Comparison of ENCODE assay signal across 25 cellular contexts in the genomic region with DNA sequence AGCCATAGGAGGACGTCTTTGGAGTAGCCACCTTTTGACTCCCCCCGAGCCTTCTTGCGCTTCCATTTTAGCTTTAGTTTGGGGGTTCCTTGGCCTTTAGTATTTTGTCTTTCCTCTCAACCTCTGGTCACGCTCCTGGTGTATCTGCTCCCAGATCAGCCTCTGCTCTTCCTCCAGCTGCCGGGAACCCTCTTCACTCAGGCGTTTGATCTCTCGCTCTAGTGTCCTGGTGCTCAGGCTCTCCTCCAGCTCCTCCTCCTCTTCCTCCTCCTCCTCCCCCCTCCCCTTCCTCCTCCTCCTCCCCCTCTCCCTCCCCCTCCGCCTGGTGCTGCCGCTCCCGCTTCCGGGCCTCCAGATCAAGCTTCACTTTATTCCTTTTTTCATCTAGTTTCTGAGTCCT.
"Had no signal": no experiment of that assay in that cellular context is flagged by ENCODE, and none has a peak within 500 bp of the region (broad histone marks: within the 10 kb centered on the region; RNA-seq: fewer than 3 reads in every experiment).

No MANE protein-coding gene starts in this region.

- H3K36me3 ChIP-seq: left ventricle myocardium inferior, pancreas, prostate gland, tibial nerve, vagina had no signal

- H3K9me3 Mint-ChIP-seq: nephron progenitor cell; stimulated activated naive CD8-positive, alpha-beta T cell treated with anti-CD3 and anti-CD28 coated beads, Interleukin-15, Interleukin-2, amounts not matched to agents 100 ng/mL and 50 ng/mL, for 24 hours; type B pancreatic cell had no signal

- H3K4me3 ChIP-seq: left ventricle myocardium inferior, lung, pancreas, prostate gland, skin epidermis, tibial nerve, vagina had no signal

- ATAC-seq: left colon; natural killer cell; pancreas; right cardiac atrium; sciatic nerve; stimulated activated naive B cell treated with anti-CD40 and anti-IgM and Interleukin-4, amounts not matched to agents 10 μg/mL and 1 μg/mL and 100 μg/mL, for 72 hours had no signal

- H3K4me1 ChIP-seq: left ventricle myocardium inferior, pancreas, prostate gland, tibial nerve, vagina had no signal

- H3K27me3 Mint-ChIP-seq: naive B cell; stimulated activated naive B cell treated with anti-CD40 and anti-IgM and Interleukin-4, amounts not matched to agents 10 μg/mL and 1 μg/mL and 100 μg/mL, for 72 hours; stimulated activated naive CD8-positive, alpha-beta T cell treated with anti-CD3 and anti-CD28 coated beads, Interleukin-15, Interleukin-2, amounts not matched to agents 100 ng/mL and 50 ng/mL, for 24 hours; type B pancreatic cell had no signal

- H3K27ac ChIP-seq: left ventricle myocardium inferior, pancreas, prostate gland, skin epidermis, tibial nerve, vagina had no signal

- H3K4me3 Mint-ChIP-seq: mesothelial cell of epicardium; natural killer cell; nephron progenitor cell; stimulated activated naive B cell treated with anti-CD40 and anti-IgM and Interleukin-4, amounts not matched to agents 10 μg/mL and 1 μg/mL and 100 μg/mL, for 72 hours; stimulated activated naive CD8-positive, alpha-beta T cell treated with anti-CD3 and anti-CD28 coated beads, Interleukin-15, Interleukin-2, amounts not matched to agents 100 ng/mL and 50 ng/mL, for 24 hours; type B pancreatic cell had no signal

- DNase-seq: hippocampal formation; left colon; left ventricle myocardium inferior; naive B cell; natural killer cell; nephron progenitor cell; nucleus accumbens; retina; stimulated activated CD4-positive, alpha-beta T cell treated with anti-CD3 and anti-CD28 coated beads, Interleukin-12 subunit alpha, Interleukin-12 subunit beta, amount 100 ng/mL, for 4 hours; stimulated activated CD4-positive, alpha-beta T cell treated with anti-CD3 and anti-CD28 coated beads, Interleukin-15, amount 100 ng/mL, for 24 hours; stimulated activated CD4-positive, alpha-beta T cell treated with anti-CD3 and anti-CD28 coated beads, Interleukin-2, amount 100 ng/mL, for 24 hours; stimulated activated CD4-positive, alpha-beta T cell treated with anti-CD3 and anti-CD28 coated beads, Interleukin-4, amount 100 ng/mL, for 1 hour; stimulated activated naive B cell treated with anti-CD40 and anti-IgM and Interleukin-4, amounts not matched to agents 10 μg/mL and 1 μg/mL and 100 μg/mL, for 72 hours had no signal

- H3K36me3 Mint-ChIP-seq: mesothelial cell of epicardium; naive B cell; natural killer cell; stimulated activated naive B cell treated with anti-CD40 and anti-IgM and Interleukin-4, amounts not matched to agents 10 μg/mL and 1 μg/mL and 100 μg/mL, for 72 hours; type B pancreatic cell had no signal

- FAIRE-seq: keratinocyte, pancreas had no signal

- H3K27me3 ChIP-seq: pancreas, tibial nerve, vagina had no signal

- H3K9me3 ChIP-seq: pancreas, prostate gland, tibial nerve, vagina had no signal

- H3K4me1 Mint-ChIP-seq: mesothelial cell of epicardium; naive B cell; natural killer cell; stimulated activated naive B cell treated with anti-CD40 and anti-IgM and Interleukin-4, amounts not matched to agents 10 μg/mL and 1 μg/mL and 100 μg/mL, for 72 hours had no signal

- H3K27ac Mint-ChIP-seq: mesothelial cell of epicardium; natural killer cell; nephron progenitor cell; stimulated activated naive B cell treated with anti-CD40 and anti-IgM and Interleukin-4, amounts not matched to agents 10 μg/mL and 1 μg/mL and 100 μg/mL, for 72 hours; stimulated activated naive CD8-positive, alpha-beta T cell treated with anti-CD3 and anti-CD28 coated beads, Interleukin-15, Interleukin-2, amounts not matched to agents 100 ng/mL and 50 ng/mL, for 24 hours; type B pancreatic cell had no signal
